ENCODE assay signal across 8 cellular contexts in the genomic region with DNA sequence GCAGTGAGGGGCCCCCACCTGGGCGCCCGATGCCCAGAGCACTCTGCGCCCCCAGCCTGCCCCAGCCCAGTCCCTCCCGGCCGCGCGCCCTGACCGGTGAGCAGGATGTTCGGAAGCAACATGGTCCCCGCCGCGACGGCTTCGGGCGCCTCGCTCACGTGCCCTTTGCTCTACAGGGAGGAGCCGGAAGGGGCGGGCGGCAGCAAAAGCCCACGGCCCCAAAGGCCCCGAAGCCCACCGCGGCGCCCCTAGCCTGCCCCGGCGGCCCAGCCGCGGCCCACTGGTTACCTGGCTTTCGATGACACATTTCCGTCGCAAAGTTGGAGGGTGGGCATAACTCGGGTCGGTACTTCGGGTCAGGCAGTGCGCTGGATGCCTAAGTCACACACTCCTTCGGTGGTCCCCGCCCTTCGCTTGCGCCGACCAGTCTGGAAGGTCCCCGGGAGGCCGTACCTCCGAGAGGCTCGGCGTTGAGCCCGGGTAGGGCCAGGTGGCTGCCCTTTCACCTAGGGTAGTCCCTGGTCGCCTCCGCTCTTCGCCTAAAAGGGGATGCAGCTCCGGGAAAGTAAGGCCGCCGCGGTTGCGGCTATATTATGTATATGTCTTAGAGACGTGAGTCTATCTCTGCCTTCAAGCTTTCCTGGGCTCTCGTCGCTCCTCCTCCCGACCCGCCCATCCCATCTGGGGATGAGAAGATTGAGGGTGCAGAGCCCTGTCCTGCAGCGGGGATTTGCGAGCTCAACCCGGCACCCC. TPM values are rescaled to one million over a fixed set of nuclear protein-coding genes. Genes with fewer than 3 reads are reported as not detected.
A peak's percentile ranks its signal among the peaks of the same experiment; 100 is the strongest.
DNase-seq lines count a peak whose midpoint lies in the region; ATAC-seq lines count a peak whose summit lies in the region.

Gene AK6, minus strand, starts transcription at position 152 of the 753 bp plus-strand sequence. Its CDS starts 30 bp downstream, at position 122.
A gene with protein sequence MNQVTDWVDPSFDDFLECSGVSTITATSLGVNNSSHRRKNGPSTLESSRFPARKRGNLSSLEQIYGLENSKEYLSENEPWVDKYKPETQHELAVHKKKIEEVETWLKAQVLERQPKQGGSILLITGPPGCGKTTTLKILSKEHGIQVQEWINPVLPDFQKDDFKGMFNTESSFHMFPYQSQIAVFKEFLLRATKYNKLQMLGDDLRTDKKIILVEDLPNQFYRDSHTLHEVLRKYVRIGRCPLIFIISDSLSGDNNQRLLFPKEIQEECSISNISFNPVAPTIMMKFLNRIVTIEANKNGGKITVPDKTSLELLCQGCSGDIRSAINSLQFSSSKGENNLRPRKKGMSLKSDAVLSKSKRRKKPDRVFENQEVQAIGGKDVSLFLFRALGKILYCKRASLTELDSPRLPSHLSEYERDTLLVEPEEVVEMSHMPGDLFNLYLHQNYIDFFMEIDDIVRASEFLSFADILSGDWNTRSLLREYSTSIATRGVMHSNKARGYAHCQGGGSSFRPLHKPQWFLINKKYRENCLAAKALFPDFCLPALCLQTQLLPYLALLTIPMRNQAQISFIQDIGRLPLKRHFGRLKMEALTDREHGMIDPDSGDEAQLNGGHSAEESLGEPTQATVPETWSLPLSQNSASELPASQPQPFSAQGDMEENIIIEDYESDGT (plus strand): TSS at position 450 of the 753 bp plus-strand sequence. CDS start 2,391 bp downstream, outside the sequence.
Gene TAF9, minus strand, starts transcription at position 152 of the 753 bp plus-strand sequence. CDS start 3,783 bp downstream, outside the sequence.

- CTCF ChIA-PET in CD8-positive, alpha-beta memory T cell (lab: Charles Lee): interaction anchor here (0.9 to 1.2 kb wide), 3 partner anchors 10 to 276 kb away, joined by 3 to 8 read pairs (median 3); partner anchors contain the start of genes CDK7 and SLC30A5
- CTCF ChIA-PET in activated CD8-positive, alpha-beta memory T cell treated with anti-CD3 and anti-CD28 coated beads for 36 hours (lab: Charles Lee): interaction anchor here (0.6 to 1.2 kb wide), 3 partner anchors 34 to 327 kb away, joined by 3 to 5 read pairs (median 3); partner anchors contain the start of gene SLC30A5

- peaks cover 24% of the 10 kb centered on the region for H3K4me1 ChIP-seq in CD8-positive, alpha-beta memory T cell (ENCODE audit: insufficient read depth, low read length)
- peaks cover 6% of the 10 kb centered on the region for H3K4me1 ChIP-seq in effector memory CD4-positive, alpha-beta T cell (ENCODE audit: control insufficient read depth, insufficient read depth, low read length, poor library complexity, severe bottlenecking)

- H3K9me3 Mint-ChIP-seq in CD8-positive, alpha-beta memory T cell: peaks cover 0 to 2% (median 0%) of the 10 kb centered on the region in 5 donors

- POLR2A ChIA-PET in CD8-positive, alpha-beta memory T cell (lab: Charles Lee): interaction anchor here (0.5 to 1.9 kb wide), 4 partner anchors 37 to 276 kb away, joined by 3 to 5 read pairs (median 4); partner anchors contain the start of genes CCDC125, CDK7 and SLC30A5
- POLR2A ChIA-PET in activated CD8-positive, alpha-beta memory T cell treated with anti-CD3 and anti-CD28 coated beads for 36 hours (lab: Charles Lee): interaction anchor here (1.5 kb wide), 1 partner anchor 276 kb away, joined by 3 read pairs; the partner anchor contains the start of gene SLC30A5

- peaks cover 35 to 63% (median 62%) of the 10 kb centered on the region in 3 donors for H3K4me1 Mint-ChIP-seq in CD8-positive, alpha-beta memory T cell

- peak; percentile 71 for ATAC-seq in GM19468 (IDR thresholded peaks at IDR 0.05; ENCODE audit: extremely low read depth, unreplicated experiment)

- peak within 1 kb of the TSS; percentile 91 to 98 (median 95) for H3K4me3 Mint-ChIP-seq in CD8-positive, alpha-beta memory T cell

- H3K36me3 Mint-ChIP-seq in CD8-positive, alpha-beta memory T cell: peaks cover 3 to 43% (median 8%) of the 10 kb centered on the region in 3 donors

- no peaks in the 10 kb centered on the region for H3K27me3 ChIP-seq in CD8-positive, alpha-beta memory T cell (ENCODE audit: insufficient read depth, low read length, poor library complexity, severe bottlenecking)
- H3K27me3 ChIP-seq in effector memory CD4-positive, alpha-beta T cell (replicated peaks; ENCODE audit: control insufficient read depth, insufficient read depth, low read length, poor library complexity, severe bottlenecking): no peaks in the 10 kb centered on the region

- H3K4me3 ChIP-seq in CD8-positive, alpha-beta memory T cell (ENCODE audit: low read length): peak within 1 kb of the TSS; percentile 70
- H3K4me3 ChIP-seq in effector memory CD4-positive, alpha-beta T cell (ENCODE audit: insufficient read depth, low read depth, low read length, poor library complexity, severe bottlenecking): peak within 1 kb of the TSS; percentile 94

- no peaks in the 10 kb centered on the region for H3K9me3 ChIP-seq in CD8-positive, alpha-beta memory T cell (ENCODE audit: low read length)
- H3K9me3 ChIP-seq in effector memory CD4-positive, alpha-beta T cell (ENCODE audit: control insufficient read depth, low read length): no peaks in the 10 kb centered on the region

- peak; percentile 88 to 98 (median 93) for DNase-seq in CD8-positive, alpha-beta memory T cell
- DNase-seq in HS-5 (ENCODE audit: low read depth): peak; percentile 86
- peak; percentile 96 for DNase-seq in NK-92 treated with Interleukin-12 subunit alpha and Interleukin-12 subunit beta, amount 100 ng/mL, for 24 hours (lab: John Stamatoyannopoulos, UW)
- peak; percentile 81 to 88 (median 87) for DNase-seq in effector memory CD4-positive, alpha-beta T cell
- DNase-seq in medulla oblongata (ENCODE audit: extremely low spot score): peak; percentile 93
- DNase-seq in stimulated activated CD8-positive, alpha-beta memory T cell treated with anti-CD3 and anti-CD28 coated beads, Interleukin-12 subunit alpha, Interleukin-12 subunit beta, amount 100 ng/mL, for 1 hour (ENCODE audit: low read depth): peak; percentile 85

- H3K36me3 ChIP-seq in CD8-positive, alpha-beta memory T cell (ENCODE audit: insufficient read depth, low read length): peaks cover 14% of the 10 kb centered on the region
- H3K36me3 ChIP-seq in effector memory CD4-positive, alpha-beta T cell (ENCODE audit: control insufficient read depth, insufficient read depth, low read length): peaks cover 18% of the 10 kb centered on the region

- no peaks in the 10 kb centered on the region for H3K27me3 Mint-ChIP-seq in CD8-positive, alpha-beta memory T cell

- peak within 1 kb of the TSS; percentile 98 to 100 (median 99) for H3K27ac Mint-ChIP-seq in CD8-positive, alpha-beta memory T cell

- H3K27ac ChIP-seq in CD8-positive, alpha-beta memory T cell (ENCODE audit: low read depth, low read length): peak within 1 kb of the TSS; percentile 99
- peak within 1 kb of the TSS; percentile 99 for H3K27ac ChIP-seq in effector memory CD4-positive, alpha-beta T cell (ENCODE audit: insufficient read depth, low read length, poor library complexity, severe bottlenecking)

RNA-seq across cellular contexts. Expression of gene AK6, which starts in this region (rescaled TPM):
- total RNA-seq in CD8-positive, alpha-beta memory T cell: 100 to 1,000 TPM; 104 to 108 TPM
- 90.9 TPM for polyA plus RNA-seq in CD8-positive, alpha-beta memory T cell
- 100 to 1,000 TPM; 110 to 112 TPM for total RNA-seq in activated CD8-positive, alpha-beta memory T cell treated with anti-CD3 and anti-CD28 coated beads for 36 hours

RNA-seq across cellular contexts. Expression of the second gene that starts in this region (rescaled TPM):
- total RNA-seq in CD8-positive, alpha-beta memory T cell: 10 to 100 TPM; 27.6 to 28.4 TPM
- polyA plus RNA-seq in CD8-positive, alpha-beta memory T cell: 26.5 TPM
- 10 to 100 TPM; 26.5 to 29.5 TPM for total RNA-seq in activated CD8-positive, alpha-beta memory T cell treated with anti-CD3 and anti-CD28 coated beads for 36 hours

RNA-seq across cellular contexts. Expression of gene TAF9, which starts in this region (rescaled TPM):
- total RNA-seq in CD8-positive, alpha-beta memory T cell: 10 to 100 TPM; 70.2 to 70.5 TPM
- 95.0 TPM for polyA plus RNA-seq in CD8-positive, alpha-beta memory T cell
- 10 to 100 TPM; 70.9 to 75.0 TPM for total RNA-seq in activated CD8-positive, alpha-beta memory T cell treated with anti-CD3 and anti-CD28 coated beads for 36 hours

Comparison
In these comparisons a context has a peak if more than half of its experiments do, and no peak if none do; other contexts are left out.
1. Peak in every context shown above with its lines: DNase-seq, ATAC-seq, H3K4me3 ChIP-seq and H3K27ac ChIP-seq.